Comparison of ENCODE assay signal across 8 cellular contexts in the genomic region with DNA sequence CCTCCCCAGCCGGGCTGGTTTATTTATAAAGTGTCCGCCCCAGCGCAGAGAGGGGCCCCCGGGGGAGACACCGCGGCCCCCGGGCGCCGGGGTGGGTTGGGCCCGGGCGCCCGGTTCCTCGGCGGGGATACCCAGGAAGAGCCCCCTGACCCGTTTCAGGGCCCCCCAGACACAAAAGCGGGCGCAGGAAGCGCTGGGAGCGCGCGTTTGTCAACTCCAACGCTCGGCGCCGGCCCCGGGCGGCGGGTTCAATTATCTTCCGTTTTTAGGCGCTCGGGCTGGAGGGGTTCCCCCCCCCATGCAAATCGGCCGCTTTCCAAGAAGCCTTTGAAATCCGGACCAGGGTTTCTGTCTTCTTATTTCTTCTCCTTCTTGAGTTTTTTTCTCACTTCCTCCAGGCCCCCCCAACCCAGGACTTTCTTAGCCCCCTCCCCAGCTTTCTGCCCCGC. TPM values are rescaled to one million over a fixed set of nuclear protein-coding genes. Genes with fewer than 3 reads are reported as not detected.
A peak's percentile ranks its signal among the peaks of the same experiment; 100 is the strongest.
DNase-seq lines count a peak whose midpoint lies in the region; ATAC-seq and TF ChIP-seq lines count a peak whose summit lies in the region.

No MANE protein-coding gene starts in this region.

- no peak overlapping the region for H3K27ac Mint-ChIP-seq in CD8-positive, alpha-beta T cell
- no peak overlapping the region for H3K27ac Mint-ChIP-seq in osteocyte (ENCODE audit: unreplicated experiment)

- POLR2A ChIA-PET in CD8-positive, alpha-beta T cell (lab: Charles Lee), result no interaction called here

- CTCF ChIA-PET in CD8-positive, alpha-beta T cell (lab: Charles Lee), result no interaction called here

- no peak overlapping the region for H3K27ac ChIP-seq in CD8-positive, alpha-beta T cell (ENCODE audit: low read depth, low read length)

- H3K27me3 ChIP-seq in CD8-positive, alpha-beta T cell (ENCODE audit: insufficient read depth, low read length), result no peaks in the 10 kb centered on the region

- H3K9me3 ChIP-seq in CD8-positive, alpha-beta T cell (ENCODE audit: low read length), result no peaks in the 10 kb centered on the region

- TF ChIP-seq CTCF in CD8-positive, alpha-beta T cell (IDR thresholded peaks at IDR 0.05), result no peak
- TF ChIP-seq CTCF in foreskin fibroblast (IDR thresholded peaks at IDR 0.05; ENCODE audit: low read depth, low read length) (no peak), osteocyte (IDR thresholded peaks at IDR 0.05) (no peak)

- no peaks in the 10 kb centered on the region for H3K27me3 Mint-ChIP-seq in CD8-positive, alpha-beta T cell (ENCODE audit: low read depth)
- H3K27me3 Mint-ChIP-seq in osteocyte (ENCODE audit: unreplicated experiment), result no peaks in the 10 kb centered on the region

- no peak for ATAC-seq in CD8-positive, alpha-beta T cell

- DNase-seq in CD8-positive, alpha-beta T cell, result no peak
- peak in 53 of 76 experiments; percentile 7 to 73 (median 55) for DNase-seq in HUDEP-2 (lab: John Stamatoyannopoulos, UW; ENCODE audit: unreplicated experiment in 76 of 76)
- peak; percentile 68 to 76 for DNase-seq in activated CD4-positive, alpha-beta T cell treated with anti-CD3 and anti-CD28 coated beads, Interleukin-2, amount 50 U/mL, for 48 hours
- peak in 1 of 2 donors; percentile 74 for DNase-seq in foreskin fibroblast
- DNase-seq in osteocyte (ENCODE audit: extremely low spot score, unreplicated experiment), result no peak
- no peak for DNase-seq in NCI-H345 (lab: John Stamatoyannopoulos, UW)
- DNase-seq in middle frontal gyrus (ENCODE audit: extremely low spot score, low spot score), result no peak
- DNase-seq in mesenteric fat pad (ENCODE audit: low spot score), result no peak

- H3K9me3 Mint-ChIP-seq in CD8-positive, alpha-beta T cell, result no peaks in the 10 kb centered on the region
- no peaks in the 10 kb centered on the region for H3K9me3 Mint-ChIP-seq in osteocyte (ENCODE audit: unreplicated experiment)

- H3K4me3 Mint-ChIP-seq in CD8-positive, alpha-beta T cell, result peak overlapping the region; percentile 74
- peak overlapping the region; percentile 81 for H3K4me3 Mint-ChIP-seq in osteocyte (ENCODE audit: unreplicated experiment)

- H3K36me3 Mint-ChIP-seq in CD8-positive, alpha-beta T cell, result no peaks in the 10 kb centered on the region
- peaks cover 5% of the 10 kb centered on the region for H3K36me3 Mint-ChIP-seq in osteocyte (ENCODE audit: unreplicated experiment)

- H3K4me1 Mint-ChIP-seq in CD8-positive, alpha-beta T cell (ENCODE audit: low read depth), result peaks cover 10% of the 10 kb centered on the region
- H3K4me1 Mint-ChIP-seq in osteocyte (ENCODE audit: unreplicated experiment), result peaks cover 15% of the 10 kb centered on the region

- H3K4me1 ChIP-seq in CD8-positive, alpha-beta T cell (ENCODE audit: insufficient read depth, low read length), result peaks cover 12% of the 10 kb centered on the region

- no peaks in the 10 kb centered on the region for H3K36me3 ChIP-seq in CD8-positive, alpha-beta T cell (ENCODE audit: insufficient read depth, low read length)

- intact Hi-C loops in CD8-positive, alpha-beta T cell (cut with DNase I, micrococcal nuclease), result loop anchor here in 1 of 2 experiments (1.0 to 10.0 kb wide), 3 partner anchors 96 to 315 kb away; partner anchors contain the start of genes ATP5F1D, RNU6-2 and TMEM259

- peak overlapping the region; percentile 58 for H3K4me3 ChIP-seq in CD8-positive, alpha-beta T cell (ENCODE audit: low read depth, low read length)
- H3K4me3 ChIP-seq in foreskin fibroblast (ENCODE audit: low read depth in 1 of 2, low read length in 2 of 2), result peak overlapping the region; percentile 79 to 82

RNA-seq across cellular contexts. Expression of gene ARID3A, which starts 0.8 kb away (rescaled TPM):
- 1 to 10 TPM; 2.0 to 2.7 TPM for total RNA-seq in CD8-positive, alpha-beta T cell
- total RNA-seq in osteocyte (16.8 and 17.0 TPM in 2 replicates), mesenteric fat pad (19.5 TPM)

RNA-seq across cellular contexts. Expression of gene KISS1R, which starts 9.5 kb away (rescaled TPM):
- under 1 TPM; 0.81 to 0.90 TPM for total RNA-seq in CD8-positive, alpha-beta T cell
- total RNA-seq in osteocyte (0.47 and 1.7 TPM in 2 replicates), mesenteric fat pad (not detected)

RNA-seq across cellular contexts. Expression of gene R3HDM4, which starts 13.6 kb away (rescaled TPM):
- 100 to 1,000 TPM; 242 to 261 TPM for total RNA-seq in CD8-positive, alpha-beta T cell
- total RNA-seq in osteocyte, result 61.1 and 63.5 TPM in 2 replicates
- total RNA-seq in mesenteric fat pad, result 48.2 TPM

RNA-seq across cellular contexts. Expression of gene RNU6-9, which starts 33.3 kb away (rescaled TPM):
- total RNA-seq in CD8-positive, alpha-beta T cell, result not detected
- total RNA-seq in osteocyte (not detected in 2 replicates), mesenteric fat pad (not detected)

RNA-seq across cellular contexts. Expression of gene MED16, which starts 33.6 kb away (rescaled TPM):
- total RNA-seq in CD8-positive, alpha-beta T cell, result 10 to 100 TPM; 32.6 to 35.3 TPM
- total RNA-seq in osteocyte (69.3 and 72.3 TPM in 2 replicates), mesenteric fat pad (28.8 TPM)

Comparison
In these comparisons a context has a peak if more than half of its experiments do, and no peak if none do; other contexts are left out.
1. DNase-seq: peak in HUDEP-2 (53 of 76) and activated CD4-positive, alpha-beta T cell treated with anti-CD3 and anti-CD28 coated beads, Interleukin-2, amount 50 U/mL, for 48 hours (2 of 2); none in CD8-positive, alpha-beta T cell (0 of 7), osteocyte (single experiment), NCI-H345 (single experiment), middle frontal gyrus (single experiment) and mesenteric fat pad (single experiment).